21 cellular contexts compared by ENCODE assay signal in the genomic region with DNA sequence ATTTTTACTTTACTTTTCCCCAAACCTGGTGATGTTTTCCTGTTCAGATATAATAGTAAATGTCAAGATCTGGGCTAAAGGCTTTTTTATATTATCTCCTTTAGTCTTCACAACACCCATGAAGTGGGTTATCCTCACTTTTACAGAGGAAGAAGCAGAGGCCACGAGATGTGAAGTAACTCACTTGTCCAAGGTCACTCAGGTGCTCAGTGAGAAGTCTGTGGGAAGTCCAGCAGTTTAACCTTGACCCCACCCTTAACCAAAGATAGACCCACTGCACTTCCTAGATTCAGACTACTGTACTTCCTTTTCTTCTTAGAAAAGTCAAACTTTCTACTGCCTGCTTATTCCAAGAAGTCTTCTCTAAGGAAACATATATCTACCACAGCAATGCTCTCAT. TPM values are rescaled to one million over a fixed set of nuclear protein-coding genes. Genes with fewer than 3 reads are reported as not detected.
DNase-seq lines count a peak whose midpoint lies in the region; ATAC-seq and TF ChIP-seq lines count a peak whose summit lies in the region.
"Had no signal": no experiment of that assay in that cellular context is flagged by ENCODE, and none has a peak within 500 bp of the region (broad histone marks: within the 10 kb centered on the region; RNA-seq: fewer than 3 reads in every experiment).

No MANE protein-coding gene starts in this region.

- intact Hi-C loops in activated T-helper 1 cell treated with anti-CD3 and anti-CD28 coated beads, Interleukin-12 subunit alpha, Interleukin-12 subunit beta, Interleukin-2, Interleukin-4 antibody, amounts not matched to agents 30 ng/mL and 10 ng/mL and 1 ng/mL, durations not matched to agents 14 hours and 24 hours and 36 hours (cut with micrococcal nuclease): no loop called here
- intact Hi-C loops in vagina (cut with DNase I): no loop called here

- H4K20me1 ChIP-seq in Loucy (ENCODE audit: insufficient read depth, low read length, poor library complexity, severe bottlenecking) (no peaks in the 10 kb centered on the region), SK-N-SH (ENCODE audit: insufficient read depth) (no peaks in the 10 kb centered on the region)

- H3K36me3 Mint-ChIP-seq in activated T-cell treated with anti-CD3 and anti-CD28 coated beads, Interleukin-2, amount 50 U/mL, for 72 hours (ENCODE audit: insufficient read depth in 2 of 2): peaks cover 4 to 17% of the 10 kb centered on the region in 2 donors
- peaks cover 44% of the 10 kb centered on the region for H3K36me3 Mint-ChIP-seq in activated T-cell treated with anti-CD3 and anti-CD28 coated beads, Interleukin-2, amount 50 U/mL, for 4 hours (ENCODE audit: insufficient read depth)
- peaks cover 50% of the 10 kb centered on the region for H3K36me3 Mint-ChIP-seq in activated T-helper 1 cell treated with anti-CD3 and anti-CD28 coated beads, Interleukin-12 subunit alpha, Interleukin-12 subunit beta, Interleukin-2, Interleukin-4 antibody, amounts not matched to agents 30 ng/mL and 10 ng/mL and 1 ng/mL, durations not matched to agents 14 hours and 24 hours and 36 hours (ENCODE audit: low read depth)
- H3K36me3 Mint-ChIP-seq in naive thymus-derived CD8-positive, alpha-beta T cell: peaks cover 7 to 57% (median 39%) of the 10 kb centered on the region in 3 donors

- H3K27me3 Mint-ChIP-seq in activated T-cell treated with anti-CD3 and anti-CD28 coated beads, Interleukin-2, amount 50 U/mL, for 72 hours (ENCODE audit: low read depth): no peaks in the 10 kb centered on the region
- no peaks in the 10 kb centered on the region for H3K27me3 Mint-ChIP-seq in activated T-cell treated with anti-CD3 and anti-CD28 coated beads, Interleukin-2, amount 50 U/mL, for 4 hours (ENCODE audit: low read depth)
- H3K27me3 Mint-ChIP-seq in activated T-helper 1 cell treated with anti-CD3 and anti-CD28 coated beads, Interleukin-12 subunit alpha, Interleukin-12 subunit beta, Interleukin-2, Interleukin-4 antibody, amounts not matched to agents 30 ng/mL and 10 ng/mL and 1 ng/mL, durations not matched to agents 14 hours and 24 hours and 36 hours (ENCODE audit: insufficient read depth): no peaks in the 10 kb centered on the region
- H3K27me3 Mint-ChIP-seq in naive thymus-derived CD8-positive, alpha-beta T cell: no peaks in the 10 kb centered on the region
- H3K27me3 Mint-ChIP-seq: stimulated activated memory B cell treated with anti-CD40 and anti-IgM and Interleukin-4, amounts not matched to agents 10 μg/mL and 1 μg/mL and 100 μg/mL, for 72 hours had no signal

- POLR2A ChIA-PET in naive thymus-derived CD8-positive, alpha-beta T cell (lab: Charles Lee): interaction anchor here (0.6 to 1.1 kb wide), 2 partner anchors 14 to 60 kb away, joined by 3 to 7 read pairs; no protein-coding TSS in a partner anchor
- POLR2A ChIA-PET in SK-N-SH (lab: Yijun Ruan, JAX): no interaction called here

- H2AFZ ChIP-seq in Loucy (ENCODE audit: low read length) (no peak overlapping the region), SK-N-SH (ENCODE audit: low read depth) (no peak overlapping the region)

- WGBS in SK-N-SH (ENCODE audit: low lambda C conversion rate): 10% methylated on average over 1 of the region's 1 CpG

- CTCF ChIA-PET in SK-N-SH (lab: Yijun Ruan, JAX): interaction anchor here (0.7 to 2.3 kb wide), 3 partner anchors 18 to 431 kb away, joined by 3 to 11 read pairs (median 4); no protein-coding TSS in a partner anchor

- no peak for TF ChIP-seq RAD21 in SK-N-SH (IDR thresholded peaks at IDR 0.05; ENCODE audit: low read length)

- DNase-seq in activated T-cell treated with anti-CD3 and anti-CD28 coated beads, Interleukin-2, amount 50 U/mL, for 72 hours: no peak
- DNase-seq in activated T-cell treated with anti-CD3 and anti-CD28 coated beads, Interleukin-2, amount 50 U/mL, for 4 hours: no peak
- no peak for DNase-seq in activated T-helper 1 cell treated with anti-CD3 and anti-CD28 coated beads, Interleukin-12 subunit alpha, Interleukin-12 subunit beta, Interleukin-2, Interleukin-4 antibody, amounts not matched to agents 30 ng/mL and 10 ng/mL and 1 ng/mL, durations not matched to agents 14 hours and 24 hours and 36 hours (ENCODE audit: low spot score)
- no peak for DNase-seq in naive thymus-derived CD8-positive, alpha-beta T cell
- DNase-seq in vagina (ENCODE audit: extremely low spot score in 2 of 2) (no peak), SK-N-SH (no peak), retina (no peak)
- DNase-seq: activated T-cell treated with anti-CD3 and anti-CD28 coated beads for 4 hours, glutamatergic neuron, kidney glomerular epithelial cell, NCI-H1436, NCI-H2171 treated with DMSO at 0.1 percent for 48 hours, NCI-H526 treated with DMSO at 0.1 percent for 48 hours had no signal

- H3F3A ChIP-seq in Loucy (ENCODE audit: low read depth) (peaks cover 9% of the 10 kb centered on the region), SK-N-SH (replicated peaks; ENCODE audit: insufficient read depth) (no peaks in the 10 kb centered on the region)

- H3K9ac ChIP-seq in Loucy (ENCODE audit: low read depth, low read length, poor library complexity, severe bottlenecking): no peak overlapping the region
- H3K9ac ChIP-seq in SK-N-SH: no peak overlapping the region

- H3K4me1 Mint-ChIP-seq in activated T-cell treated with anti-CD3 and anti-CD28 coated beads, Interleukin-2, amount 50 U/mL, for 72 hours (ENCODE audit: low read depth): peaks cover 60% of the 10 kb centered on the region
- peaks cover 54% of the 10 kb centered on the region for H3K4me1 Mint-ChIP-seq in activated T-cell treated with anti-CD3 and anti-CD28 coated beads, Interleukin-2, amount 50 U/mL, for 4 hours (ENCODE audit: low read depth)
- peaks cover 69% of the 10 kb centered on the region for H3K4me1 Mint-ChIP-seq in activated T-helper 1 cell treated with anti-CD3 and anti-CD28 coated beads, Interleukin-12 subunit alpha, Interleukin-12 subunit beta, Interleukin-2, Interleukin-4 antibody, amounts not matched to agents 30 ng/mL and 10 ng/mL and 1 ng/mL, durations not matched to agents 14 hours and 24 hours and 36 hours (ENCODE audit: low read depth)
- H3K4me1 Mint-ChIP-seq in naive thymus-derived CD8-positive, alpha-beta T cell: peaks cover 29 to 59% (median 52%) of the 10 kb centered on the region in 4 donors
- H3K4me1 Mint-ChIP-seq: stimulated activated memory B cell treated with anti-CD40 and anti-IgM and Interleukin-4, amounts not matched to agents 10 μg/mL and 1 μg/mL and 100 μg/mL, for 72 hours had no signal

- no peak overlapping the region for H3K27ac ChIP-seq in vagina
- no peak overlapping the region for H3K27ac ChIP-seq in SK-N-SH (ENCODE audit: low read depth in 2 of 2, low read length in 1 of 2)
- H3K27ac ChIP-seq: C4-2B, prostate gland, RWPE1, SK-N-MC, thoracic aorta had no signal

- H3K4me1 ChIP-seq in Loucy (ENCODE audit: insufficient read depth, low read length, poor library complexity, severe bottlenecking) (peaks cover 48% of the 10 kb centered on the region), vagina (peaks cover 7% of the 10 kb centered on the region), SK-N-SH (ENCODE audit: control insufficient read depth in 1 of 2, insufficient read depth in 2 of 2, low read depth in 1 of 2, low read length in 1 of 2) (no peaks in the 10 kb centered on the region)
- H3K4me1 ChIP-seq: prostate gland had no signal

- H3K4me3 Mint-ChIP-seq in activated T-cell treated with anti-CD3 and anti-CD28 coated beads, Interleukin-2, amount 50 U/mL, for 72 hours: peak overlapping the region in 1 of 2 donors; percentile 43
- H3K4me3 Mint-ChIP-seq in activated T-cell treated with anti-CD3 and anti-CD28 coated beads, Interleukin-2, amount 50 U/mL, for 4 hours: no peak overlapping the region
- peak overlapping the region; percentile 75 for H3K4me3 Mint-ChIP-seq in activated T-helper 1 cell treated with anti-CD3 and anti-CD28 coated beads, Interleukin-12 subunit alpha, Interleukin-12 subunit beta, Interleukin-2, Interleukin-4 antibody, amounts not matched to agents 30 ng/mL and 10 ng/mL and 1 ng/mL, durations not matched to agents 14 hours and 24 hours and 36 hours
- peak overlapping the region in 9 of 10 donors; percentile 11 to 56 (median 40) for H3K4me3 Mint-ChIP-seq in naive thymus-derived CD8-positive, alpha-beta T cell
- H3K4me3 Mint-ChIP-seq: stimulated activated memory B cell treated with anti-CD40 and anti-IgM and Interleukin-4, amounts not matched to agents 10 μg/mL and 1 μg/mL and 100 μg/mL, for 72 hours had no signal

- H3K4me3 ChIP-seq in Loucy (ENCODE audit: low read length, poor library complexity, severe bottlenecking): peak overlapping the region; percentile 0
- no peak overlapping the region for H3K4me3 ChIP-seq in vagina
- no peak overlapping the region for H3K4me3 ChIP-seq in SK-N-SH (ENCODE audit: low read depth in 2 of 2, low read length in 1 of 2)
- H3K4me3 ChIP-seq: lung, prostate gland, SK-N-MC, thoracic aorta had no signal

- H3K79me2 ChIP-seq in Loucy (ENCODE audit: insufficient read depth, low read length): no peaks in the 10 kb centered on the region
- H3K79me2 ChIP-seq in SK-N-SH (ENCODE audit: insufficient read depth): no peaks in the 10 kb centered on the region

- peak overlapping the region; percentile 82 for H3K27ac Mint-ChIP-seq in activated T-cell treated with anti-CD3 and anti-CD28 coated beads, Interleukin-2, amount 50 U/mL, for 72 hours
- H3K27ac Mint-ChIP-seq in activated T-helper 1 cell treated with anti-CD3 and anti-CD28 coated beads, Interleukin-12 subunit alpha, Interleukin-12 subunit beta, Interleukin-2, Interleukin-4 antibody, amounts not matched to agents 30 ng/mL and 10 ng/mL and 1 ng/mL, durations not matched to agents 14 hours and 24 hours and 36 hours: peak overlapping the region; percentile 80
- peak overlapping the region; percentile 78 to 97 (median 90) for H3K27ac Mint-ChIP-seq in naive thymus-derived CD8-positive, alpha-beta T cell
- H3K27ac Mint-ChIP-seq: stimulated activated memory B cell treated with anti-CD40 and anti-IgM and Interleukin-4, amounts not matched to agents 10 μg/mL and 1 μg/mL and 100 μg/mL, for 72 hours had no signal

- no peaks in the 10 kb centered on the region for H3K9me3 ChIP-seq in Loucy (ENCODE audit: insufficient read depth, low read depth, low read length)
- H3K9me3 ChIP-seq in vagina: no peaks in the 10 kb centered on the region
- H3K9me3 ChIP-seq in SK-N-SH: no peaks in the 10 kb centered on the region
- H3K9me3 ChIP-seq: prostate gland, thoracic aorta had no signal

- H3K27me3 ChIP-seq in Loucy (ENCODE audit: insufficient read depth, low read length, poor library complexity, severe bottlenecking) (no peaks in the 10 kb centered on the region), vagina (no peaks in the 10 kb centered on the region), SK-N-SH (ENCODE audit: insufficient read depth) (no peaks in the 10 kb centered on the region)

- TF ChIP-seq CTCF in Loucy (conservative IDR thresholded peaks at IDR 0.05; ENCODE audit: low read length) (no peak), vagina (IDR thresholded peaks at IDR 0.05) (no peak), SK-N-SH (IDR thresholded peaks at IDR 0.05) (no peak)

- H3K4me2 ChIP-seq in Loucy (ENCODE audit: low read depth, low read length, poor library complexity, severe bottlenecking) (peak overlapping the region; percentile 35), SK-N-SH (no peak overlapping the region)

- H3K9me3 Mint-ChIP-seq in activated T-cell treated with anti-CD3 and anti-CD28 coated beads, Interleukin-2, amount 50 U/mL, for 72 hours: no peaks in the 10 kb centered on the region
- no peaks in the 10 kb centered on the region for H3K9me3 Mint-ChIP-seq in activated T-cell treated with anti-CD3 and anti-CD28 coated beads, Interleukin-2, amount 50 U/mL, for 4 hours
- H3K9me3 Mint-ChIP-seq in activated T-helper 1 cell treated with anti-CD3 and anti-CD28 coated beads, Interleukin-12 subunit alpha, Interleukin-12 subunit beta, Interleukin-2, Interleukin-4 antibody, amounts not matched to agents 30 ng/mL and 10 ng/mL and 1 ng/mL, durations not matched to agents 14 hours and 24 hours and 36 hours: no peaks in the 10 kb centered on the region
- H3K9me3 Mint-ChIP-seq in naive thymus-derived CD8-positive, alpha-beta T cell: peaks cover 0 to 3% (median 0%) of the 10 kb centered on the region in 9 donors
- H3K9me3 Mint-ChIP-seq: stimulated activated memory B cell treated with anti-CD40 and anti-IgM and Interleukin-4, amounts not matched to agents 10 μg/mL and 1 μg/mL and 100 μg/mL, for 72 hours had no signal

- ATAC-seq in activated T-cell treated with anti-CD3 and anti-CD28 coated beads, Interleukin-2, amount 50 U/mL, for 72 hours (replicated peaks in 1 of 2): no peak
- ATAC-seq in activated T-cell treated with anti-CD3 and anti-CD28 coated beads, Interleukin-2, amount 50 U/mL, for 4 hours: no peak
- no peak for ATAC-seq in naive thymus-derived CD8-positive, alpha-beta T cell
- ATAC-seq: stimulated activated memory B cell treated with anti-CD40 and anti-IgM and Interleukin-4, amounts not matched to agents 10 μg/mL and 1 μg/mL and 100 μg/mL, for 72 hours had no signal

- TF ChIP-seq EP300 in SK-N-SH (IDR thresholded peaks at IDR 0.05; ENCODE audit: borderline replicate concordance in 1 of 2, low read depth in 1 of 2, low read length in 1 of 2): no peak

- no peak for TF ChIP-seq POLR2A in vagina (IDR thresholded peaks at IDR 0.05)

- H3K9me2 ChIP-seq in Loucy (replicated peaks; ENCODE audit: low read depth, low read length) (no peaks in the 10 kb centered on the region), SK-N-SH (no peaks in the 10 kb centered on the region)

- H3K36me3 ChIP-seq in Loucy (ENCODE audit: insufficient read depth, low read length) (no peaks in the 10 kb centered on the region; the same call in 1 of the 2 replicates), vagina (no peaks in the 10 kb centered on the region), SK-N-SH (replicated peaks in 1 of 2; ENCODE audit: control insufficient read depth in 1 of 2, insufficient read depth in 2 of 2, low read length in 1 of 2) (no peaks in the 10 kb centered on the region)
- H3K36me3 ChIP-seq: prostate gland, thoracic aorta had no signal

RNA-seq across cellular contexts. Expression of gene STAT1, which starts 56.3 kb away (rescaled TPM):
- total RNA-seq in activated T-cell treated with anti-CD3 and anti-CD28 coated beads, Interleukin-2, amount 50 U/mL, for 72 hours: 100 to 1,000 TPM; 441 to 563 TPM
- 100 to 1,000 TPM; 222 to 278 (median 268) TPM for total RNA-seq in activated T-cell treated with anti-CD3 and anti-CD28 coated beads, Interleukin-2, amount 50 U/mL, for 4 hours
- 129 and 136 TPM in 2 replicates for total RNA-seq in activated T-helper 1 cell treated with anti-CD3 and anti-CD28 coated beads, Interleukin-12 subunit alpha, Interleukin-12 subunit beta, Interleukin-2, Interleukin-4 antibody, amounts not matched to agents 30 ng/mL and 10 ng/mL and 1 ng/mL, durations not matched to agents 14 hours and 24 hours and 36 hours
- total RNA-seq in naive thymus-derived CD8-positive, alpha-beta T cell: 10 to 100 TPM; 62.8 to 74.9 TPM
- 100 to 1,000 TPM; 154 to 231 (median 217) TPM for polyA plus RNA-seq in naive thymus-derived CD8-positive, alpha-beta T cell
- 35.6 TPM for total RNA-seq in vagina
- 22.1 and 26.9 TPM in 2 replicates for polyA plus RNA-seq in SK-N-SH (2012; rRNA removed)
- 25.8 and 27.2 TPM in 2 replicates for polyA plus RNA-seq in SK-N-SH (2012; cell fraction: cytosol; rRNA removed)
- polyA plus RNA-seq in SK-N-SH (2012; cell fraction: nucleus; rRNA removed): 25.9 and 30.7 TPM in 2 replicates
